ENCODE assay signal across 8 cellular contexts in the genomic region with DNA sequence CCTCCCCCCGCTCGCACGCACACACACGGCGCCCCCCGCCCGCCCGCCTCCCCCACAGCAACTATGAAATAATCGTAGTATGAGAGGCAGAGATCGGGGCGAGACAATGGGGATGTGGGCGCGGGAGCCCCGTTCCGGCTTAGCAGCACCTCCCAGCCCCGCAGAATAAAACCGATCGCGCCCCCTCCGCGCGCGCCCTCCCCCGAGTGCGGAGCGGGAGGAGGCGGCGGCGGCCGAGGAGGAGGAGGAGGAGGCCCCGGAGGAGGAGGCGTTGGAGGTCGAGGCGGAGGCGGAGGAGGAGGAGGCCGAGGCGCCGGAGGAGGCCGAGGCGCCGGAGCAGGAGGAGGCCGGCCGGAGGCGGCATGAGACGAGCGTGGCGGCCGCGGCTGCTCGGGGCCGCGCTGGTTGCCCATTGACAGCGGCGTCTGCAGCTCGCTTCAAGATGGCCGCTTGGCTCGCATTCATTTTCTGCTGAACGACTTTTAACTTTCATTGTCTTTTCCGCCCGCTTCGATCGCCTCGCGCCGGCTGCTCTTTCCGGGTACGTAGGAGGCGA. TPM values are rescaled to one million over a fixed set of nuclear protein-coding genes. Genes with fewer than 3 reads are reported as not detected.
A peak's percentile ranks its signal among the peaks of the same experiment; 100 is the strongest.
DNase-seq lines count a peak whose midpoint lies in the region; ATAC-seq and TF ChIP-seq lines count a peak whose summit lies in the region.

No MANE protein-coding gene starts in this region.

- CTCF ChIA-PET in BJ (lab: Yijun Ruan, JAX), result no interaction called here

- DNase-seq in BJ (ENCODE audit: low read depth) (no peak), NCI-H2196 treated with DMSO at 0.1 percent for 48 hours (lab: John Stamatoyannopoulos, UW; ENCODE audit: unreplicated experiment) (peak; percentile 3), memory B cell (ENCODE audit: low spot score in 2 of 2) (peak in 1 of 2 donors; percentile 74), SKM-1 (lab: John Stamatoyannopoulos, UW; ENCODE audit: unreplicated experiment) (no peak)
- DNase-seq in activated CD8-positive, alpha-beta memory T cell treated with anti-CD3 and anti-CD28 coated beads for 24 hours, result peak; percentile 89

- peak overlapping the region; percentile 74 for H3K4me3 ChIP-seq in BJ (ENCODE audit: low read depth, low read length)
- H3K4me3 ChIP-seq in endocrine pancreas (ENCODE audit: control insufficient read depth, insufficient read depth, low read length), result no peak overlapping the region

- no peaks in the 10 kb centered on the region for H3K9me3 Mint-ChIP-seq in memory B cell
- no peaks in the 10 kb centered on the region for H3K9me3 Mint-ChIP-seq in stimulated activated naive CD8-positive, alpha-beta T cell treated with anti-CD3 and anti-CD28 coated beads, Interleukin-15, Interleukin-2, amounts not matched to agents 100 ng/mL and 50 ng/mL, for 24 hours

- H3K4me1 ChIP-seq in endocrine pancreas (ENCODE audit: control insufficient read depth, insufficient read depth, low read length), result peaks cover 38% of the 10 kb centered on the region

- in situ Hi-C loops in GM18951 (cut with MboI; ENCODE audit: low sequenced_read_pairs, unreplicated experiment), result no loop called here

- H3K27me3 Mint-ChIP-seq in memory B cell, result no peaks in the 10 kb centered on the region
- H3K27me3 Mint-ChIP-seq in stimulated activated naive CD8-positive, alpha-beta T cell treated with anti-CD3 and anti-CD28 coated beads, Interleukin-15, Interleukin-2, amounts not matched to agents 100 ng/mL and 50 ng/mL, for 24 hours, result peaks cover 55% of the 10 kb centered on the region

- peaks cover 35% of the 10 kb centered on the region for H3K4me1 Mint-ChIP-seq in memory B cell
- peaks cover 69% of the 10 kb centered on the region for H3K4me1 Mint-ChIP-seq in stimulated activated naive CD8-positive, alpha-beta T cell treated with anti-CD3 and anti-CD28 coated beads, Interleukin-15, Interleukin-2, amounts not matched to agents 100 ng/mL and 50 ng/mL, for 24 hours (ENCODE audit: low read depth)

- TF ChIP-seq CTCF in BJ (IDR thresholded peaks at IDR 0.05; ENCODE audit: insufficient read depth, low read depth, low read length), result no peak

- H3K36me3 Mint-ChIP-seq in memory B cell, result peaks cover 2% of the 10 kb centered on the region
- peaks cover 19% of the 10 kb centered on the region for H3K36me3 Mint-ChIP-seq in stimulated activated naive CD8-positive, alpha-beta T cell treated with anti-CD3 and anti-CD28 coated beads, Interleukin-15, Interleukin-2, amounts not matched to agents 100 ng/mL and 50 ng/mL, for 24 hours (ENCODE audit: low read depth)

- H3K9ac ChIP-seq in endocrine pancreas (ENCODE audit: control insufficient read depth, insufficient read depth, low read length), result peak overlapping the region; percentile 92

- peaks cover 14% of the 10 kb centered on the region for H3K27me3 ChIP-seq in BJ (ENCODE audit: control insufficient read depth, insufficient read depth, low read length)
- no peaks in the 10 kb centered on the region for H3K27me3 ChIP-seq in endocrine pancreas (ENCODE audit: control insufficient read depth, insufficient read depth, low read length)

- H3K9me3 ChIP-seq in endocrine pancreas (ENCODE audit: control insufficient read depth, low read length), result no peaks in the 10 kb centered on the region

- peak overlapping the region; percentile 92 for H3K4me3 Mint-ChIP-seq in memory B cell
- peak overlapping the region; percentile 83 for H3K4me3 Mint-ChIP-seq in stimulated activated naive CD8-positive, alpha-beta T cell treated with anti-CD3 and anti-CD28 coated beads, Interleukin-15, Interleukin-2, amounts not matched to agents 100 ng/mL and 50 ng/mL, for 24 hours

- TF ChIP-seq POLR2A in GM18951 (IDR thresholded peaks at IDR 0.05; ENCODE audit: extremely low read depth, insufficient read depth, insufficient read length), result peak; percentile 63

- peak; percentile 36 for ATAC-seq in memory B cell (ENCODE audit: low read depth)

- H3K36me3 ChIP-seq in BJ (ENCODE audit: control insufficient read depth, insufficient read depth, low read length) (no peaks in the 10 kb centered on the region), endocrine pancreas (ENCODE audit: control insufficient read depth, insufficient read depth, low read length) (no peaks in the 10 kb centered on the region)

- POLR2A ChIA-PET in BJ (lab: Charles Lee), result interaction anchor here (0.6 kb wide), 1 partner anchor 827 kb away, joined by 5 read pairs; no protein-coding TSS in a partner anchor

- peak overlapping the region; percentile 90 for H3K27ac Mint-ChIP-seq in memory B cell
- H3K27ac Mint-ChIP-seq in stimulated activated naive CD8-positive, alpha-beta T cell treated with anti-CD3 and anti-CD28 coated beads, Interleukin-15, Interleukin-2, amounts not matched to agents 100 ng/mL and 50 ng/mL, for 24 hours, result peak overlapping the region; percentile 88

RNA-seq across cellular contexts. Expression of gene BMI1, which starts 0.3 kb away (rescaled TPM):
- 20.3 and 44.3 TPM in 2 replicates for polyA plus RNA-seq in BJ (2011; rRNA removed)
- 23.2 and 36.4 TPM in 2 replicates for polyA minus RNA-seq in BJ (2011; rRNA and poly(A)+ RNA removed)

RNA-seq across cellular contexts. Expression of gene COMMD3, which starts 5.0 kb away (rescaled TPM):
- 20.9 and 45.9 TPM in 2 replicates for polyA plus RNA-seq in BJ (2011; rRNA removed)
- polyA minus RNA-seq in BJ (2011; rRNA and poly(A)+ RNA removed), result 3.0 and 3.2 TPM in 2 replicates

RNA-seq across cellular contexts. Expression of gene SPAG6, which starts 24.1 kb away (rescaled TPM):
- not detected in 2 replicates for polyA plus RNA-seq in BJ (2011; rRNA removed)
- not detected in 2 replicates for polyA minus RNA-seq in BJ (2011; rRNA and poly(A)+ RNA removed)

Comparison
In these comparisons a context has a peak if more than half of its experiments do, and no peak if none do; other contexts are left out.
1. DNase-seq: peak in NCI-H2196 treated with DMSO at 0.1 percent for 48 hours (single experiment) and activated CD8-positive, alpha-beta memory T cell treated with anti-CD3 and anti-CD28 coated beads for 24 hours (single experiment); none in BJ (single experiment) and SKM-1 (single experiment).